ENCODE assay signal across 1 cellular context in genomic region chr1:207867136-207868081, GRCh38.
A peak's percentile ranks its signal among the peaks of the same experiment; 100 is the strongest.
TF ChIP-seq lines count a peak whose summit lies in the region.

No MANE protein-coding gene starts in this region.

TF ChIP-seq in K562, 482 proteins besides CTCF, POLR2A, EP300 and RAD21 (continued from another document):
- TF ChIP-seq, protein P1, sequence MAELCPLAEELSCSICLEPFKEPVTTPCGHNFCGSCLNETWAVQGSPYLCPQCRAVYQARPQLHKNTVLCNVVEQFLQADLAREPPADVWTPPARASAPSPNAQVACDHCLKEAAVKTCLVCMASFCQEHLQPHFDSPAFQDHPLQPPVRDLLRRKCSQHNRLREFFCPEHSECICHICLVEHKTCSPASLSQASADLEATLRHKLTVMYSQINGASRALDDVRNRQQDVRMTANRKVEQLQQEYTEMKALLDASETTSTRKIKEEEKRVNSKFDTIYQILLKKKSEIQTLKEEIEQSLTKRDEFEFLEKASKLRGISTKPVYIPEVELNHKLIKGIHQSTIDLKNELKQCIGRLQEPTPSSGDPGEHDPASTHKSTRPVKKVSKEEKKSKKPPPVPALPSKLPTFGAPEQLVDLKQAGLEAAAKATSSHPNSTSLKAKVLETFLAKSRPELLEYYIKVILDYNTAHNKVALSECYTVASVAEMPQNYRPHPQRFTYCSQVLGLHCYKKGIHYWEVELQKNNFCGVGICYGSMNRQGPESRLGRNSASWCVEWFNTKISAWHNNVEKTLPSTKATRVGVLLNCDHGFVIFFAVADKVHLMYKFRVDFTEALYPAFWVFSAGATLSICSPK (IDR thresholded peaks at IDR 0.05; ENCODE audit: borderline replicate concordance), result no peak
- TF ChIP-seq NCOA4 (IDR thresholded peaks at IDR 0.05; ENCODE audit: partially characterized antibody) (no peak), HDAC1 (IDR thresholded peaks at IDR 0.05) (0 out of 4 replicates have a peak, but pooled peaks of 1 of the 2 experiments have one; percentile 3), KAT7 (CRISPR knock-in tag; IDR thresholded peaks at IDR 0.05; ENCODE audit: borderline replicate concordance) (0 out of 2 replicates have a peak, but pooled peaks have one; percentile 43), FUS (optimal IDR thresholded peaks at IDR 0.05; ENCODE audit: low read depth, low read length) (no peak), CEBPG (CRISPR knock-in tag; IDR thresholded peaks at IDR 0.05) (no peak), CEBPG (tag; conservative IDR thresholded peaks at IDR 0.05 in 1 of 2, IDR thresholded peaks at IDR 0.05 in 1 of 2) (no peak), CTBP1 (IDR thresholded peaks at IDR 0.05; ENCODE audit: borderline replicate concordance) (no peak), BRD9 (IDR thresholded peaks at IDR 0.05; ENCODE audit: low read depth, partially characterized antibody) (no peak)
- TF ChIP-seq, protein P2, sequence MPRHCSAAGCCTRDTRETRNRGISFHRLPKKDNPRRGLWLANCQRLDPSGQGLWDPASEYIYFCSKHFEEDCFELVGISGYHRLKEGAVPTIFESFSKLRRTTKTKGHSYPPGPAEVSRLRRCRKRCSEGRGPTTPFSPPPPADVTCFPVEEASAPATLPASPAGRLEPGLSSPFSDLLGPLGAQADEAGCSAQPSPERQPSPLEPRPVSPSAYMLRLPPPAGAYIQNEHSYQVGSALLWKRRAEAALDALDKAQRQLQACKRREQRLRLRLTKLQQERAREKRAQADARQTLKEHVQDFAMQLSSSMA (CRISPR knock-in tag; IDR thresholded peaks at IDR 0.05), result no peak
